In the genomic region with DNA sequence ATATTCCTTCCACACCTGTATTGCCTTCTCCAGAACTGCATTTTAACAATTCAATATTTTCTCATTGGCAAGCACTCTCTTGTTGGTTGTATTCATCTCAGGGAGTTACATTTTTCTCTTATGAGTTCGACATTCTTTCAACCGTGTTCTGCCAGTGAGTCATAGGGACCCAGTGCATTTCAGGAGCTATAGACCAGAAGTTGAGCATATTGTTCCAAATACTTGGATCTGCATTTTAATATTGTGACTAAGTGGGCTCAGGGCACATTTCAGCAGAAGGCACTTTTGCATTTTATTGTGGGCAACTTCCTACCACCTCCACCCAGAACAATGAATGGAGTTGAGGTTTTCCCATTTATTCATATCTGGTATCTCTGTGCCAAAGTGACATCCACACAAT, we compare ENCODE assay signal across 1 cellular context.
TF ChIP-seq lines count a peak whose summit lies in the region.

No MANE protein-coding gene starts in this region.

TF ChIP-seq in HepG2, 621 proteins besides CTCF, POLR2A, EP300 and RAD21 (continued from another document):
- TF ChIP-seq, protein P1, sequence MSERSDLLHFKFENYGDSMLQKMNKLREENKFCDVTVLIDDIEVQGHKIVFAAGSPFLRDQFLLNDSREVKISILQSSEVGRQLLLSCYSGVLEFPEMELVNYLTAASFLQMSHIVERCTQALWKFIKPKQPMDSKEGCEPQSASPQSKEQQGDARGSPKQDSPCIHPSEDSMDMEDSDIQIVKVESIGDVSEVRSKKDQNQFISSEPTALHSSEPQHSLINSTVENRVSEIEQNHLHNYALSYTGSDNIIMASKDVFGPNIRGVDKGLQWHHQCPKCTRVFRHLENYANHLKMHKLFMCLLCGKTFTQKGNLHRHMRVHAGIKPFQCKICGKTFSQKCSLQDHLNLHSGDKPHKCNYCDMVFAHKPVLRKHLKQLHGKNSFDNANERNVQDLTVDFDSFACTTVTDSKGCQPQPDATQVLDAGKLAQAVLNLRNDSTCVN (CRISPR knock-in tag; IDR thresholded peaks at IDR 0.05; ENCODE audit: borderline replicate concordance) = no peak
- no peak for TF ChIP-seq PITX1 (CRISPR knock-in tag; IDR thresholded peaks at IDR 0.05)
- no peak for TF ChIP-seq HNF4A (CRISPR knock-in tag; IDR thresholded peaks at IDR 0.05)
